In genomic region chr17:50549256-50549941, GRCh38 we compare ENCODE assay signal across 1 cellular context.
TF ChIP-seq lines count a peak whose summit lies in the region.

No MANE protein-coding gene starts in this region.

TF ChIP-seq in HepG2, 621 proteins besides CTCF, POLR2A, EP300 and RAD21:
- TF ChIP-seq ZBTB38 (CRISPR knock-in tag; IDR thresholded peaks at IDR 0.05) (peak; percentile 86), ESRRA (CRISPR knock-in tag; IDR thresholded peaks at IDR 0.05; ENCODE audit: low read depth) (0 out of 2 replicates have a peak, but pooled peaks have one; percentile 36), ZNF644 (CRISPR knock-in tag; IDR thresholded peaks at IDR 0.05; ENCODE audit: low read depth) (no peak), ZNF503 (CRISPR knock-in tag; IDR thresholded peaks at IDR 0.05) (no peak), ELF3 (CRISPR knock-in tag; IDR thresholded peaks at IDR 0.05) (no peak), SMYD3 (CRISPR knock-in tag; IDR thresholded peaks at IDR 0.05) (no peak), GMEB2 (CRISPR knock-in tag; IDR thresholded peaks at IDR 0.05; ENCODE audit: low read depth) (no peak), NR2C2 (CRISPR knock-in tag; IDR thresholded peaks at IDR 0.05; ENCODE audit: borderline replicate concordance) (0 out of 2 replicates have a peak, but pooled peaks have one; percentile 34), ATF4 (CRISPR knock-in tag; IDR thresholded peaks at IDR 0.05) (no peak), ZFX (CRISPR knock-in tag; IDR thresholded peaks at IDR 0.05; ENCODE audit: low read depth) (0 out of 2 replicates have a peak, but pooled peaks have one; percentile 35), ZNF335 (CRISPR knock-in tag; IDR thresholded peaks at IDR 0.05) (no peak), ZBTB33 (CRISPR knock-in tag; IDR thresholded peaks at IDR 0.05) (peak; percentile 86)
TF ChIP-seq in HepG2: peak in this region for 5.
